In genomic region chr3:45210308-45211038, GRCh38 we compare ENCODE assay signal across 8 cellular contexts. TPM values are rescaled to one million over a fixed set of nuclear protein-coding genes. Genes with fewer than 3 reads are reported as not detected.
DNase-seq lines count a peak whose midpoint lies in the region; ATAC-seq and TF ChIP-seq lines count a peak whose summit lies in the region.

No MANE protein-coding gene starts in this region.

- DNase-seq in NCI-H1417 (lab: John Stamatoyannopoulos, UW), result peak in 2 of 3 experiments; percentile 27 to 65
- no peak for DNase-seq in NCI-H1417 treated with DMSO at 0.1 percent for 48 hours (lab: John Stamatoyannopoulos, UW)
- peak; percentile 40 for DNase-seq in NCI-H526 treated with DMSO at 0.1 percent for 48 hours (lab: John Stamatoyannopoulos, UW)
- DNase-seq in activated CD8-positive, alpha-beta T cell treated with anti-CD3 and anti-CD28 coated beads for 36 hours, result peak; percentile 83
- DNase-seq in effector CD8-positive, alpha-beta T cell (lab: John Stamatoyannopoulos, UW), result peak; percentile 68
- peak; percentile 62 to 80 for DNase-seq in mesothelial cell of epicardium (ENCODE audit: low spot score in 2 of 2, unreplicated experiment in 2 of 2)
- peak; percentile 64 to 75 for DNase-seq in stimulated activated CD8-positive, alpha-beta memory T cell treated with anti-CD3 and anti-CD28 coated beads, Interleukin-2, amount 100 ng/mL, for 48 hours (ENCODE audit: low read depth in 2 of 2)
- DNase-seq in G401 (ENCODE audit: low spot score), result no peak

- peaks cover 6% of the 10 kb centered on the region for H3K4me1 Mint-ChIP-seq in activated CD8-positive, alpha-beta T cell treated with anti-CD3 and anti-CD28 coated beads for 36 hours (ENCODE audit: low read depth)
- peaks cover 19% of the 10 kb centered on the region for H3K4me1 Mint-ChIP-seq in mesothelial cell of epicardium

- POLR2A ChIA-PET in activated CD8-positive, alpha-beta T cell treated with anti-CD3 and anti-CD28 coated beads for 36 hours (lab: Charles Lee), result no interaction called here

- no peaks in the 10 kb centered on the region for H3K9me3 Mint-ChIP-seq in activated CD8-positive, alpha-beta T cell treated with anti-CD3 and anti-CD28 coated beads for 36 hours
- H3K9me3 Mint-ChIP-seq in mesothelial cell of epicardium, result no peaks in the 10 kb centered on the region

- H3K27ac Mint-ChIP-seq in activated CD8-positive, alpha-beta T cell treated with anti-CD3 and anti-CD28 coated beads for 36 hours, result no peak overlapping the region
- H3K27ac Mint-ChIP-seq in mesothelial cell of epicardium, result peak overlapping the region; percentile 63

- CTCF ChIA-PET in activated CD8-positive, alpha-beta T cell treated with anti-CD3 and anti-CD28 coated beads for 36 hours (lab: Charles Lee), result interaction anchor here (0.6 to 12.4 kb wide), 42 partner anchors 8 to 283 kb away, joined by 3 to 390 read pairs (median 4); no protein-coding TSS in a partner anchor

- ATAC-seq in activated CD8-positive, alpha-beta T cell treated with anti-CD3 and anti-CD28 coated beads for 36 hours, result peak; percentile 94

- TF ChIP-seq CTCF in activated CD8-positive, alpha-beta T cell treated with anti-CD3 and anti-CD28 coated beads for 36 hours (IDR thresholded peaks at IDR 0.05), result peak; percentile 71
- peak; percentile 49 for TF ChIP-seq CTCF in mesothelial cell of epicardium (IDR thresholded peaks at IDR 0.05; ENCODE audit: unreplicated experiment)

- no peak overlapping the region for H3K4me3 Mint-ChIP-seq in activated CD8-positive, alpha-beta T cell treated with anti-CD3 and anti-CD28 coated beads for 36 hours
- no peak overlapping the region for H3K4me3 Mint-ChIP-seq in mesothelial cell of epicardium

- intact Hi-C loops in activated CD8-positive, alpha-beta T cell treated with anti-CD3 and anti-CD28 coated beads for 36 hours (cut with micrococcal nuclease), result loop anchor here (2.0 kb wide), 1 partner anchor 170 kb away; no protein-coding TSS in a partner anchor

- H3K27me3 Mint-ChIP-seq in activated CD8-positive, alpha-beta T cell treated with anti-CD3 and anti-CD28 coated beads for 36 hours, result peaks cover 11% of the 10 kb centered on the region
- H3K27me3 Mint-ChIP-seq in mesothelial cell of epicardium (ENCODE audit: low read depth), result peaks cover 4% of the 10 kb centered on the region

- H3K36me3 Mint-ChIP-seq in activated CD8-positive, alpha-beta T cell treated with anti-CD3 and anti-CD28 coated beads for 36 hours (ENCODE audit: low read depth), result no peaks in the 10 kb centered on the region
- no peaks in the 10 kb centered on the region for H3K36me3 Mint-ChIP-seq in mesothelial cell of epicardium

- in situ Hi-C loops in G401 (cut with HindIII; ENCODE audit: low sequenced_read_pairs), result no loop called here

RNA-seq across cellular contexts. Expression of gene TMEM158, which starts 15.6 kb away (rescaled TPM):
- total RNA-seq in activated CD8-positive, alpha-beta T cell treated with anti-CD3 and anti-CD28 coated beads for 36 hours, result not detected
- total RNA-seq in mesothelial cell of epicardium, result 3.6 to 5.1 TPM (median 4.3 TPM) in 3 replicates
- not detected in 2 replicates for total RNA-seq in G401 (2014; rRNA removed; shearing (Covaris generic))

Comparison
In these comparisons a context has a peak if more than half of its experiments do, and no peak if none do; other contexts are left out.
1. DNase-seq: peak in NCI-H1417 (2 of 3), NCI-H526 treated with DMSO at 0.1 percent for 48 hours (single experiment), activated CD8-positive, alpha-beta T cell treated with anti-CD3 and anti-CD28 coated beads for 36 hours (single experiment), effector CD8-positive, alpha-beta T cell (single experiment), mesothelial cell of epicardium (2 of 2) and stimulated activated CD8-positive, alpha-beta memory T cell treated with anti-CD3 and anti-CD28 coated beads, Interleukin-2, amount 100 ng/mL, for 48 hours (2 of 2); none in NCI-H1417 treated with DMSO at 0.1 percent for 48 hours (single experiment) and G401 (single experiment).